1 cellular context compared by ENCODE assay signal in genomic region chr2:68387408-68388350, GRCh38.
TF ChIP-seq lines count a peak whose summit lies in the region.

No MANE protein-coding gene starts in this region.

TF ChIP-seq in GM12878, 131 proteins besides CTCF, POLR2A, EP300 and RAD21 (continued from another document and continues in another):
- TF ChIP-seq RELB (IDR thresholded peaks at IDR 0.05; ENCODE audit: low read depth) = peak; percentile 96
- TF ChIP-seq ZBED1 (IDR thresholded peaks at IDR 0.05; ENCODE audit: borderline replicate concordance) = peak; percentile 76; the same call in 1 of the 2 replicates
- TF ChIP-seq CBX3 (IDR thresholded peaks at IDR 0.05; ENCODE audit: borderline replicate concordance, low read depth) = no peak
- no peak for TF ChIP-seq ZNF622 (IDR thresholded peaks at IDR 0.05)
- TF ChIP-seq ZBTB11 (CRISPR knock-in tag; IDR thresholded peaks at IDR 0.05) = no peak
- TF ChIP-seq MTA3 (IDR thresholded peaks at IDR 0.05; ENCODE audit: borderline replicate concordance, low read length) = peak; percentile 81
- no peak for TF ChIP-seq E2F4 (IDR thresholded peaks at IDR 0.05; ENCODE audit: low read depth, low read length)
- TF ChIP-seq ZNF24 (IDR thresholded peaks at IDR 0.05) = no peak
- peak; percentile 89 for TF ChIP-seq CUX1 (IDR thresholded peaks at IDR 0.05; ENCODE audit: insufficient replicate concordance, low read depth, low read length)
- TF ChIP-seq CBFB (IDR thresholded peaks at IDR 0.05; ENCODE audit: low read depth) = peak; percentile 65
- no peak for TF ChIP-seq IRF5 (IDR thresholded peaks at IDR 0.05; ENCODE audit: borderline replicate concordance)
- no peak for TF ChIP-seq BCLAF1 (IDR thresholded peaks at IDR 0.05)
- no peak for TF ChIP-seq HDAC6 (IDR thresholded peaks at IDR 0.05; ENCODE audit: unreplicated experiment)
- peak; percentile 45; the same call in 1 of the 2 replicates for TF ChIP-seq TAF1 (IDR thresholded peaks at IDR 0.05; ENCODE audit: borderline replicate concordance, low read depth, low read length)
- TF ChIP-seq CEBPB (IDR thresholded peaks at IDR 0.05; ENCODE audit: borderline replicate concordance in 1 of 2, low read depth in 2 of 2, low read length in 2 of 2) = 0 out of 4 replicates have a peak, but pooled peaks of 1 of the 2 experiments have one; percentile 56
- TF ChIP-seq ZBTB33 (IDR thresholded peaks at IDR 0.05) = no peak
- TF ChIP-seq CEBPZ (IDR thresholded peaks at IDR 0.05; ENCODE audit: low read depth, low read length) = no peak
- TF ChIP-seq HDAC2 (IDR thresholded peaks at IDR 0.05) = no peak
- TF ChIP-seq MYB (IDR thresholded peaks at IDR 0.05; ENCODE audit: borderline replicate concordance, low read depth, low read length) = no peak
- TF ChIP-seq SMAD5 (IDR thresholded peaks at IDR 0.05; ENCODE audit: low read depth) = no peak; the same call in 1 of the 2 replicates
- no peak for TF ChIP-seq TARDBP (IDR thresholded peaks at IDR 0.05; ENCODE audit: borderline replicate concordance)
- TF ChIP-seq ZNF217 (IDR thresholded peaks at IDR 0.05) = no peak
- no peak for TF ChIP-seq SIN3A (IDR thresholded peaks at IDR 0.05; ENCODE audit: low read depth, low read length)
- TF ChIP-seq SREBF1 (IDR thresholded peaks at IDR 0.05; ENCODE audit: low read length) = no peak
- peak; percentile 84; the same call in 1 of the 2 replicates for TF ChIP-seq MLLT1 (IDR thresholded peaks at IDR 0.05)
- no peak; the same call in none of the 2 replicates for TF ChIP-seq PKNOX1 (IDR thresholded peaks at IDR 0.05)
- no peak for TF ChIP-seq NFYA (IDR thresholded peaks at IDR 0.05; ENCODE audit: borderline replicate concordance, low read depth, low read length)
- TF ChIP-seq GABPA (IDR thresholded peaks at IDR 0.05; ENCODE audit: low read depth) = peak; percentile 59
- peak; percentile 77; the same call in 1 of the 2 replicates for TF ChIP-seq NBN (IDR thresholded peaks at IDR 0.05)
